8 cellular contexts compared by ENCODE assay signal in the genomic region with DNA sequence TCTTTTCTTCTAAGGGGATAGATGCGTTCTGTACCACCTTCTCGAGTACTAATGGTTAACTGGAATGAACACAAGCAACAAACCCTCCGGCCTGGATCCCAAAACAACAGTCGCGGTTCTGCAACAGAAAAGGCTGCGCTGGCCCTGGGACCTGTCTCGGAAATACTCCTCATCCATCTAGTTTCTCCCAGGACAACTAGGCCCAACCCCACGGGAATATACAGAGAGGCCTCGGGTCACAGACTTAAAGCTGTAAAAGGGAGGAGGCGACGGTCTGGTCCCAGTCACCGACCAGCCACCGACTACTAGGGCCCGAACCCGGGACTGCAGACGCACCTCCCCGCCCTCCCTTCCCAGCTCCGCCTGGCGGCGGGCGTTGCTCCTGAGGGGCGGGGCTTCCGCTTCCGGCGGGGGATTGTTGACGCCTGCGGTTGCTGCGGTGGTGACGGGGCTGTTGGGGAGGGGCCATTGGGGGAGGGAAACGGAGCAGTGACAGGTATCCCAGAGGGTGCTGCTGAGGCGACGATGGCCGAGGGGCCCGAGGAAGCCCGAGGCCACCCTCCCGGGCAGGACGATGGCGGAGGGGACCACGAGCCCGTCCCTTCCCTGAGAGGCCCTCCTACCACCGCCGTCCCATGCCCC. TPM values are rescaled to one million over a fixed set of nuclear protein-coding genes. Genes with fewer than 3 reads are reported as not detected.
DNase-seq lines count a peak whose midpoint lies in the region; ATAC-seq and TF ChIP-seq lines count a peak whose summit lies in the region.

A gene with protein sequence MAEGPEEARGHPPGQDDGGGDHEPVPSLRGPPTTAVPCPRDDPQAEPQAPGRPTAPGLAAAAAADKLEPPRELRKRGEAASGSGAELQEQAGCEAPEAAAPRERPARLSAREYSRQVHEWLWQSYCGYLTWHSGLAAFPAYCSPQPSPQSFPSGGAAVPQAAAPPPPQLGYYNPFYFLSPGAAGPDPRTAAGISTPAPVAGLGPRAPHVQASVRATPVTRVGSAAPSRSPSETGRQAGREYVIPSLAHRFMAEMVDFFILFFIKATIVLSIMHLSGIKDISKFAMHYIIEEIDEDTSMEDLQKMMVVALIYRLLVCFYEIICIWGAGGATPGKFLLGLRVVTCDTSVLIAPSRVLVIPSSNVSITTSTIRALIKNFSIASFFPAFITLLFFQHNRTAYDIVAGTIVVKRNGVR (plus strand): TSS at position 418 of the 642 bp plus-strand sequence. CDS start 108 bp downstream, at position 526.

- H3K27ac ChIP-seq in C4-2B, result peak within 1 kb of the TSS; percentile 93

- CTCF ChIA-PET in activated CD4-positive, alpha-beta T cell treated with anti-CD3 and anti-CD28 coated beads, Interleukin-2, amount 10 ng/mL, durations not matched to agents 7 days and 5 days (lab: Charles Lee), result interaction anchor here (0.5 to 2.5 kb wide), 4 partner anchors 9 to 682 kb away, joined by 3 to 12 read pairs (median 6); no protein-coding TSS in a partner anchor

- peak within 1 kb of the TSS; percentile 80 for H3K4me3 Mint-ChIP-seq in activated CD4-positive, alpha-beta T cell treated with anti-CD3 and anti-CD28 coated beads, Interleukin-2, amount 10 ng/mL, durations not matched to agents 7 days and 5 days

- H3K9me3 Mint-ChIP-seq in activated CD4-positive, alpha-beta T cell treated with anti-CD3 and anti-CD28 coated beads, Interleukin-2, amount 10 ng/mL, durations not matched to agents 7 days and 5 days, result no peaks in the 10 kb centered on the region

- peak; percentile 71 for ATAC-seq in HG03457 (IDR thresholded peaks at IDR 0.05; ENCODE audit: unreplicated experiment)

- H3K36me3 Mint-ChIP-seq in activated CD4-positive, alpha-beta T cell treated with anti-CD3 and anti-CD28 coated beads, Interleukin-2, amount 10 ng/mL, durations not matched to agents 7 days and 5 days (ENCODE audit: low read depth), result peaks cover 17% of the 10 kb centered on the region

- H3K27me3 Mint-ChIP-seq in activated CD4-positive, alpha-beta T cell treated with anti-CD3 and anti-CD28 coated beads, Interleukin-2, amount 10 ng/mL, durations not matched to agents 7 days and 5 days, result no peaks in the 10 kb centered on the region

- POLR2A ChIA-PET in activated CD4-positive, alpha-beta T cell treated with anti-CD3 and anti-CD28 coated beads, Interleukin-2, amount 10 ng/mL, durations not matched to agents 7 days and 5 days (lab: Charles Lee), result interaction anchor here (0.9 to 1.1 kb wide), 2 partner anchors 60 to 104 kb away, joined by 3 to 6 read pairs; no protein-coding TSS in a partner anchor

- H3K4me1 Mint-ChIP-seq in activated CD4-positive, alpha-beta T cell treated with anti-CD3 and anti-CD28 coated beads, Interleukin-2, amount 10 ng/mL, durations not matched to agents 7 days and 5 days, result peaks cover 37% of the 10 kb centered on the region

- peak within 1 kb of the TSS; percentile 90 for H3K27ac Mint-ChIP-seq in activated CD4-positive, alpha-beta T cell treated with anti-CD3 and anti-CD28 coated beads, Interleukin-2, amount 10 ng/mL, durations not matched to agents 7 days and 5 days

- TF ChIP-seq CTCF in C4-2B (conservative IDR thresholded peaks at IDR 0.05), result peak; percentile 34

- peak; percentile 64 for DNase-seq in GM19240 (ENCODE audit: insufficient read length, low spot score)
- DNase-seq in NCI-H524 (lab: John Stamatoyannopoulos, UW), result peak; percentile 76 to 92
- DNase-seq in activated CD4-positive, alpha-beta T cell treated with anti-CD3 and anti-CD28 coated beads, Interleukin-2, amount 10 ng/mL, durations not matched to agents 7 days and 5 days, result peak; percentile 95
- DNase-seq in cortex of kidney (lab: John Stamatoyannopoulos, UW), result peak; percentile 43
- DNase-seq in left kidney (ENCODE audit: low read depth, low spot score), result peak; percentile 98
- peak; percentile 97 for DNase-seq in stimulated activated CD4-positive, alpha-beta T cell treated with anti-CD3 and anti-CD28 coated beads, Interleukin-2, amount 100 ng/mL, for 24 hours

RNA-seq across cellular contexts. Expression of the gene that starts here (rescaled TPM):
- total RNA-seq in activated CD4-positive, alpha-beta T cell treated with anti-CD3 and anti-CD28 coated beads, Interleukin-2, amount 10 ng/mL, durations not matched to agents 7 days and 5 days, result 10 to 100 TPM; 10.7 to 11.6 TPM

Comparison
In these comparisons a context has a peak if more than half of its experiments do, and no peak if none do; other contexts are left out.
1. Peak in every context shown above with its lines: DNase-seq, ATAC-seq and H3K27ac ChIP-seq.
2. DNase-seq: peak in every context shown above with its lines; median percentile 98 in left kidney; 97 in stimulated activated CD4-positive, alpha-beta T cell treated with anti-CD3 and anti-CD28 coated beads, Interleukin-2, amount 100 ng/mL, for 24 hours; 95 in activated CD4-positive, alpha-beta T cell treated with anti-CD3 and anti-CD28 coated beads, Interleukin-2, amount 10 ng/mL, durations not matched to agents 7 days and 5 days; 84 in NCI-H524; 64 in GM19240; 43 in cortex of kidney.